ENCODE assay signal across 9 cellular contexts in genomic region chr1:103561124-103561523, GRCh38. TPM values are rescaled to one million over a fixed set of nuclear protein-coding genes. Genes with fewer than 3 reads are reported as not detected.
"Had no signal": no experiment of that assay in that cellular context is flagged by ENCODE, and none has a peak within 500 bp of the region (broad histone marks: within the 10 kb centered on the region; RNA-seq: fewer than 3 reads in every experiment).

No MANE protein-coding gene starts in this region.

RNA-seq across cellular contexts. Expression of gene AMY2A, which starts 56.1 kb away (rescaled TPM):
- total RNA-seq: activated B cell treated with CpG ODN at 0.5 μM for 24 hours; activated CD4-positive, alpha-beta T cell treated with anti-CD3 and anti-CD28 coated beads, Interleukin-2, amount 10 ng/mL, durations not matched to agents 24 days and 14 days; activated CD8-positive, alpha-beta memory T cell treated with anti-CD3 and anti-CD28 coated beads, Interleukin-2, amount 10 ng/mL, durations not matched to agents 7 days and 5 days; activated T-helper 1 cell treated with anti-CD3 and anti-CD28 coated beads, Interleukin-12 subunit alpha, Interleukin-12 subunit beta, Interleukin-2, Interleukin-4 antibody, amounts not matched to agents 30 ng/mL and 10 ng/mL and 1 ng/mL, durations not matched to agents 14 hours and 24 hours and 36 hours; ascending aorta; NCI-H460; OCI-LY7; RPMI7951 had no signal
- polyA plus RNA-seq: IgD-negative memory B cell had no signal
